Comparison of ENCODE assay signal across 18 cellular contexts in genomic region chr20:24116611-24117010, GRCh38.
"Had no signal": no experiment of that assay in that cellular context is flagged by ENCODE, and none has a peak within 500 bp of the region (broad histone marks: within the 10 kb centered on the region; RNA-seq: fewer than 3 reads in every experiment).

No MANE protein-coding gene starts in this region.

- DNase-seq: effector memory CD8-positive, alpha-beta T cell; gastrocnemius medialis; heart right ventricle; hypothalamus; kidney glomerular epithelial cell; mesendoderm; naive thymus-derived CD4-positive, alpha-beta T cell; posterior cingulate gyrus; sigmoid colon; stimulated activated CD4-positive, alpha-beta T cell treated with anti-CD3 and anti-CD28 coated beads, Interleukin-2, amount 100 ng/mL, for 24 hours; stimulated activated CD4-positive, alpha-beta T cell treated with anti-CD3 and anti-CD28 coated beads, Interleukin-4, amount 100 ng/mL, for 4 hours; stimulated activated naive B cell treated with anti-CD40 and anti-IgM and Interleukin-4, amounts not matched to agents 10 μg/mL and 1 μg/mL and 100 μg/mL, for 72 hours; stimulated activated naive CD8-positive, alpha-beta T cell treated with anti-CD3 and anti-CD28 coated beads, Interleukin-15, amount 100 ng/mL, for 72 hours; testis had no signal

- H3K4me3 ChIP-seq: esophagus muscularis mucosa, gastrocnemius medialis, heart right ventricle, sigmoid colon, skin epidermis, testis, tibial nerve had no signal

- H3K27ac ChIP-seq: epithelial cell of prostate, esophagus muscularis mucosa, gastrocnemius medialis, heart right ventricle, skin epidermis, testis, tibial nerve had no signal

- H3K9me3 ChIP-seq: esophagus muscularis mucosa, gastrocnemius medialis, heart right ventricle, sigmoid colon, testis, tibial nerve had no signal

- H3K27me3 ChIP-seq: sigmoid colon, testis, tibial nerve had no signal

- ATAC-seq: effector memory CD8-positive, alpha-beta T cell; gastrocnemius medialis; heart right ventricle; naive thymus-derived CD4-positive, alpha-beta T cell; stimulated activated naive B cell treated with anti-CD40 and anti-IgM and Interleukin-4, amounts not matched to agents 10 μg/mL and 1 μg/mL and 100 μg/mL, for 72 hours; stimulated activated naive CD8-positive, alpha-beta T cell treated with anti-CD3 and anti-CD28 coated beads, Interleukin-15, amount 100 ng/mL, for 72 hours had no signal

- H3K36me3 ChIP-seq: esophagus muscularis mucosa, gastrocnemius medialis, heart right ventricle, sigmoid colon, tibial nerve had no signal

- H3K4me1 ChIP-seq: gastrocnemius medialis had no signal
